Comparison of ENCODE assay signal across 12 cellular contexts in genomic region chr18:55272510-55273243, GRCh38.
DNase-seq lines count a peak whose midpoint lies in the region; TF ChIP-seq lines count a peak whose summit lies in the region.
"Had no signal": no experiment of that assay in that cellular context is flagged by ENCODE, and none has a peak within 500 bp of the region (broad histone marks: within the 10 kb centered on the region; RNA-seq: fewer than 3 reads in every experiment).

No MANE protein-coding gene starts in this region.

- DNase-seq in LHCN-M2 (ENCODE audit: low read depth) (peak; percentile 77), fibroblast of mammary gland (ENCODE audit: low read depth) (peak; percentile 84), midbrain (lab: John Stamatoyannopoulos, UW) (peak; percentile 8), vagina (ENCODE audit: extremely low spot score in 2 of 2) (no peak), GM19238 (ENCODE audit: insufficient read length, low spot score) (no peak), NCI-H187 treated with DMSO at 0.1 percent for 48 hours (lab: John Stamatoyannopoulos, UW) (no peak), NCI-H748 treated with DMSO at 0.1 percent for 48 hours (lab: John Stamatoyannopoulos, UW) (no peak)
- DNase-seq: activated CD4-positive, CD25-positive, alpha-beta regulatory T cell treated with anti-CD3 and anti-CD28 coated beads, Interleukin-2, amount 50 U/mL, for 72 hours; activated T-cell treated with anti-CD3 and anti-CD28 coated beads, Interleukin-2, amount 50 U/mL, for 1 hour; hypothalamus; OCI-M1; stimulated activated CD4-positive, alpha-beta T cell treated with anti-CD3 and anti-CD28 coated beads, Interleukin-4, amount 100 ng/mL, for 1 hour had no signal

- H3K4me1 ChIP-seq in vagina = peaks cover 28% of the 10 kb centered on the region

- H3K27ac ChIP-seq in vagina = peak overlapping the region; percentile 48

- intact Hi-C loops in vagina (cut with DNase I) = no loop called here

- H3K36me3 ChIP-seq in vagina = peaks cover 0 to 33% of the 10 kb centered on the region in 2 donors

- H3K27me3 ChIP-seq in vagina = no peaks in the 10 kb centered on the region

- no peak for TF ChIP-seq POLR2A in vagina (IDR thresholded peaks at IDR 0.05)

- H3K4me3 ChIP-seq in fibroblast of mammary gland (ENCODE audit: control insufficient read depth, low read depth, low read length) = no peak overlapping the region
- H3K4me3 ChIP-seq in vagina = no peak overlapping the region

- TF ChIP-seq CTCF in fibroblast of mammary gland (conservative IDR thresholded peaks at IDR 0.05; ENCODE audit: control insufficient read depth, insufficient read depth, low read depth, low read length) = no peak
- no peak for TF ChIP-seq CTCF in vagina (IDR thresholded peaks at IDR 0.05)

- no peaks in the 10 kb centered on the region for H3K9me3 ChIP-seq in vagina

Comparison
In these comparisons a context has a peak if more than half of its experiments do, and no peak if none do; other contexts are left out.
1. DNase-seq: peak in LHCN-M2 (single experiment), fibroblast of mammary gland (single experiment) and midbrain (single experiment); none in vagina (0 of 2), GM19238 (single experiment), NCI-H187 treated with DMSO at 0.1 percent for 48 hours (single experiment) and NCI-H748 treated with DMSO at 0.1 percent for 48 hours (single experiment).